28 cellular contexts compared by ENCODE assay signal in genomic region chr3:41833628-41834027, GRCh38.
"Had no signal": no experiment of that assay in that cellular context is flagged by ENCODE, and none has a peak within 500 bp of the region (broad histone marks: within the 10 kb centered on the region; RNA-seq: fewer than 3 reads in every experiment).

No MANE protein-coding gene starts in this region.

- DNase-seq: colonic mucosa; cortex of kidney; dermis blood vessel endothelial cell; dorsolateral prefrontal cortex; effector CD4-positive, alpha-beta T cell; effector CD8-positive, alpha-beta T cell; effector memory CD4-positive, alpha-beta T cell; effector memory CD8-positive, alpha-beta T cell; endodermal cell; erythroblast; esophagus squamous epithelium; foreskin fibroblast; foreskin keratinocyte; foreskin melanocyte; glutamatergic neuron; head of caudate nucleus; heart left ventricle; heart right ventricle; hippocampal formation had no signal

- H3K36me3 ChIP-seq: colonic mucosa, esophagus muscularis mucosa, esophagus squamous epithelium, gastroesophageal sphincter, heart left ventricle, heart right ventricle had no signal

- H3K9me3 ChIP-seq: colonic mucosa, esophagus squamous epithelium had no signal

- H3K4me2 ChIP-seq: hepatocyte had no signal

- H3K4me3 ChIP-seq: colonic mucosa, coronary artery, dorsolateral prefrontal cortex, esophagus muscularis mucosa, esophagus squamous epithelium, gastroesophageal sphincter, heart left ventricle, heart right ventricle, hepatocyte had no signal

- FAIRE-seq: endometrium, endothelial cell of umbilical vein, frontal cortex had no signal

- H3K79me2 ChIP-seq: hepatocyte had no signal

- ATAC-seq: effector memory CD8-positive, alpha-beta T cell; esophagus mucosa; foreskin keratinocyte; gastroesophageal sphincter; heart left ventricle; heart right ventricle had no signal

- H2AFZ ChIP-seq: hepatocyte had no signal

- H3K27me3 ChIP-seq: colonic mucosa, dorsolateral prefrontal cortex, esophagus muscularis mucosa, esophagus squamous epithelium, foreskin keratinocyte, gastroesophageal sphincter, heart left ventricle, heart right ventricle, hepatocyte had no signal

- H3K27ac ChIP-seq: colonic mucosa, coronary artery, dorsolateral prefrontal cortex, epithelial cell of prostate, esophagus muscularis mucosa, esophagus squamous epithelium, foreskin keratinocyte, gastroesophageal sphincter, heart left ventricle, heart right ventricle, hepatocyte had no signal

- H3K4me1 ChIP-seq: colonic mucosa, esophagus muscularis mucosa, esophagus squamous epithelium, foreskin keratinocyte, gastroesophageal sphincter, heart right ventricle had no signal
